1 cellular context compared by ENCODE assay signal in the genomic region with DNA sequence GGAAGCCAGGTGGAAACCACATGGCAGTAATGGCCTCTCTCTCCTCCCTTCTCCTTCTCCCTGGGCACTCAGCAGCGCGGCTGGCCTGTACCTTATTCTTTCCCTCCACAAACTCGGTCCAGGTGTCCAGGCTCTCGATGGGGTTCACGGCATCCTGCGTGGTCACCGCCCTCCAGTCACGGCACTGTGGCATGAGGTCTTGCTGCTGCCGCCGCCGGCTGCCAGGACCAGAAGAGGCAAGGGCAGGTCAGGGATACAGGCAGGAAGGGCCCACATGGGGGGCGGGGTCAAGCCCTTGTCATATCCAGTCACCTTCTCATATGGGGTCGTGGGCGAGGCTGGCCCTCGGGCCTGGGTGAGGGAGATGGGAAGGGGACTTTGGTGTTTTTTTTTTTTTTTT.
TF ChIP-seq lines count a peak whose summit lies in the region.

No MANE protein-coding gene starts in this region.

TF ChIP-seq in K562, 482 proteins besides CTCF, POLR2A, EP300 and RAD21:
- TF ChIP-seq ZNF280B (CRISPR knock-in tag; IDR thresholded peaks at IDR 0.05) (no peak), SMARCA5 (IDR thresholded peaks at IDR 0.05) (no peak), NCOA6 (IDR thresholded peaks at IDR 0.05) (no peak), POLR2G (IDR thresholded peaks at IDR 0.05; ENCODE audit: low read depth, low read length) (no peak), PTTG1 (tag; IDR thresholded peaks at IDR 0.05; ENCODE audit: low read depth) (no peak)
